10 cellular contexts compared by ENCODE assay signal in the genomic region with DNA sequence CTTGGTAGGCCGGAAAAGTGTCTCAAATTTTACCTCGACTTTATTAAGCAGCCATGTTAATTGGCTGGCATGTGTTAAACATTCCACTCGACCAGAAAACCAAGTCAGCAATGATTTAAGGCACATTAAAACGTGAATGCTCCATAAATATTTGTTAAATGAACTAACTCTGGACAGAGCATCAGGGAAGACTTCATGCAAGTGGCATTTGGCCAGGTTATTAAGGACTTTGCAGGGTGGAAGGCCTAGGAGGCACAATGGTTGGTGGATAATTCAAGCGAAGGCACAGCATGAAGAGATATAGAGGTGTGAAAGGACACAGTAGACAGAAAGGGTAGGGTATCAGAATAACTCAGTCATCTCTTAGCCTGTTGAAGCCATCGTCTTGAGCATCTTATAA. TPM values are rescaled to one million over a fixed set of nuclear protein-coding genes. Genes with fewer than 3 reads are reported as not detected.
DNase-seq lines count a peak whose midpoint lies in the region; ATAC-seq and TF ChIP-seq lines count a peak whose summit lies in the region.
"Had no signal": no experiment of that assay in that cellular context is flagged by ENCODE, and none has a peak within 500 bp of the region (broad histone marks: within the 10 kb centered on the region; RNA-seq: fewer than 3 reads in every experiment).

No MANE protein-coding gene starts in this region.

- no peaks in the 10 kb centered on the region for H3K36me3 ChIP-seq in stomach
- H3K36me3 ChIP-seq: pancreas had no signal

- peaks cover 57% of the 10 kb centered on the region for H3K4me1 Mint-ChIP-seq in WTC11

- no peaks in the 10 kb centered on the region for H3K27me3 ChIP-seq in stomach
- H3K27me3 ChIP-seq: pancreas had no signal

- peaks cover 0 to 57% (median 36%) of the 10 kb centered on the region in 4 donors for H3K4me1 ChIP-seq in stomach

- POLR2A ChIA-PET in WTC11 (lab: Charles Lee): no interaction called here

- TF ChIP-seq POLR2A in stomach (IDR thresholded peaks at IDR 0.05): no peak

- H3K4me3 Mint-ChIP-seq in WTC11: no peak overlapping the region

- intact Hi-C loops in left cardiac atrium (cut with DNase I): no loop called here
- intact Hi-C loops in stomach (cut with DNase I; ENCODE audit: low total_unique reads): no loop called here

- 69 to 85% (median 76%) methylated on average over 6 of the region's 6 CpGs for WGBS in stomach, 5 donors

- no peaks in the 10 kb centered on the region for H3K36me3 Mint-ChIP-seq in WTC11

- H3K9me3 Mint-ChIP-seq in WTC11: no peaks in the 10 kb centered on the region

- H3K27me3 Mint-ChIP-seq in WTC11 (ENCODE audit: low read depth): no peaks in the 10 kb centered on the region

- H3K9me3 ChIP-seq in stomach: no peaks in the 10 kb centered on the region
- H3K9me3 ChIP-seq: pancreas had no signal

- H3K27ac Mint-ChIP-seq in WTC11: peak overlapping the region; percentile 10; the same call in 1 of the 2 replicates

- CTCF ChIA-PET in WTC11 (lab: Charles Lee): interaction anchor here (1.5 kb wide), 1 partner anchor 10 kb away, joined by 3 read pairs; no protein-coding TSS in a partner anchor

- ATAC-seq in WTC11: no peak
- peak; percentile 28 to 71 for ATAC-seq in left cardiac atrium

- H3K27ac ChIP-seq in stomach: peak overlapping the region in 3 of 5 donors; percentile 30 to 76 (median 43)
- H3K27ac ChIP-seq: pancreas had no signal

- DNase-seq in GM04504 (ENCODE audit: low read depth) (peak; percentile 51), WTC11 (ENCODE audit: low spot score) (no peak), left cardiac atrium (no peak), stomach (no peak), medulla oblongata (ENCODE audit: extremely low spot score) (no peak), DMS53 (lab: John Stamatoyannopoulos, UW) (no peak), Ammon's horn (ENCODE audit: low spot score) (no peak)
- DNase-seq: activated T-cell treated with anti-CD3 and anti-CD28 coated beads, Interleukin-2, amount 50 U/mL, for 1 hour; NCI-H2029 treated with DMSO at 0.1 percent for 48 hours; pancreas had no signal

- no peak for TF ChIP-seq EP300 in stomach (IDR thresholded peaks at IDR 0.05)

- TF ChIP-seq CTCF in WTC11 (IDR thresholded peaks at IDR 0.05) (no peak), stomach (IDR thresholded peaks at IDR 0.05) (no peak)

- no peak overlapping the region for H3K4me3 ChIP-seq in stomach
- H3K4me3 ChIP-seq: pancreas had no signal

TF ChIP-seq in WTC11, 78 proteins besides CTCF, POLR2A, EP300 and RAD21:
- TF ChIP-seq IRF2 (CRISPR knock-in tag; IDR thresholded peaks at IDR 0.05; ENCODE audit: borderline replicate concordance, low read depth) (no peak), SMAD3 (CRISPR knock-in tag; IDR thresholded peaks at IDR 0.05; ENCODE audit: borderline replicate concordance) (no peak), TP53 (CRISPR knock-in tag; IDR thresholded peaks at IDR 0.05) (no peak), ZNF671 (CRISPR knock-in tag; IDR thresholded peaks at IDR 0.05) (no peak), ZNF138 (CRISPR knock-in tag; conservative IDR thresholded peaks at IDR 0.05) (no peak), RELA (CRISPR knock-in tag; IDR thresholded peaks at IDR 0.05; ENCODE audit: borderline replicate concordance) (no peak)
- TF ChIP-seq, protein P1, sequence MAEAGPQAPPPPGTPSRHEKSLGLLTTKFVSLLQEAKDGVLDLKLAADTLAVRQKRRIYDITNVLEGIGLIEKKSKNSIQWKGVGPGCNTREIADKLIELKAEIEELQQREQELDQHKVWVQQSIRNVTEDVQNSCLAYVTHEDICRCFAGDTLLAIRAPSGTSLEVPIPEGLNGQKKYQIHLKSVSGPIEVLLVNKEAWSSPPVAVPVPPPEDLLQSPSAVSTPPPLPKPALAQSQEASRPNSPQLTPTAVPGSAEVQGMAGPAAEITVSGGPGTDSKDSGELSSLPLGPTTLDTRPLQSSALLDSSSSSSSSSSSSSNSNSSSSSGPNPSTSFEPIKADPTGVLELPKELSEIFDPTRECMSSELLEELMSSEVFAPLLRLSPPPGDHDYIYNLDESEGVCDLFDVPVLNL (CRISPR knock-in tag; IDR thresholded peaks at IDR 0.05; ENCODE audit: borderline replicate concordance, low read depth): no peak
TF ChIP-seq in WTC11: peak in this region for 0.

RNA-seq across cellular contexts. Expression of a gene that starts 23.0 kb away (rescaled TPM):
- total RNA-seq in WTC11 (2021) (122 to 139 TPM (median 137 TPM) in 3 replicates), left cardiac atrium (100 to 1,000 TPM in 1 of 2 donors, 10 to 100 TPM in 1; 66.6 to 106 TPM), stomach (10 to 100 TPM in 4 of 5 donors, 1 to 10 TPM in 1; 2.6 to 57.8 (median 25.4) TPM)
- polyA plus RNA-seq in stomach: 10 to 100 TPM in 1 of 3 donors, 1 to 10 TPM in 2; 7.2 to 13.5 (median 8.7) TPM
